ENCODE assay signal across 21 cellular contexts in the genomic region with DNA sequence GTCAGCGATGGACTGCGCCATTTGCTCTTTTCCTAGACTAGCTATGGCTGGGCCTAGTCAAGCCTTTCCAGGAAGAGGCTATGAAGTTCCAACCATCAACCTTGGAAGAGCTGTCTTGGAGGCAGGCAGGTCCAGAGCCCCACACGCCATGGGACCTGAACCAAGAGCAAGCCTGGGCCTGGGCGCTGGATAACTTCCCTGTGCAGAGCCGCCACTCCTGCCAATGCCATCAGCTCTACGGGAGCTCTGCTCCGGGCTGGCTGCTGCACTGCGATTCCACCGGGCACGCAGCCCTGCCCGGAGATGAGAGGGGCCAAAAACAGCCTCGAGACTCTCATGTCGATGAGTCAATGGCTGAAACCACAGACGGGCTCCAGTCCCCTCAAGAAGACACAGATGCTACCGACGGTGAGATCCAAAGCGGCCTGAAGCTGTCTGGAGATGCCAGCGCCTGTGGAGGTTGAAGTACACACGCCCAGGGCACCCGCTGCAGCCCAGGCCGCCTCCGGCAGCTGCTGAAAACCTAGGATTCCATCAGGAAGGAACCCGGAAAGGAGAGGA.
"Had no signal": no experiment of that assay in that cellular context is flagged by ENCODE, and none has a peak within 500 bp of the region (broad histone marks: within the 10 kb centered on the region; RNA-seq: fewer than 3 reads in every experiment).

No MANE protein-coding gene starts in this region.

- DNase-seq: Kasumi-1, KG1, MM.1S, NCI-H1092 treated with DMSO at 0.1 percent for 48 hours, NCI-H1436, NCI-H187, NCI-H2029, NCI-H2081 treated with DMSO at 0.1 percent for 48 hours, NCI-H2171, NCI-H345, NCI-H524, NCI-H526 treated with DMSO at 0.1 percent for 48 hours, NCI-H748 treated with DMSO at 0.1 percent for 48 hours, Right ventricle myocardium superior, RPMI8226, SIG-M5 had no signal

- H3K9me3 ChIP-seq: SJSA1 had no signal

- H3K36me3 ChIP-seq: SJSA1 had no signal

- FAIRE-seq: HTR-8/SVneo, RCC 7860 had no signal

- H3K27ac ChIP-seq: HL-60, SJSA1, SK-N-MC had no signal

- H3K27me3 ChIP-seq: SJSA1 had no signal

- H3K4me3 ChIP-seq: SJSA1, SK-N-MC had no signal
